Comparison of ENCODE assay signal across 8 cellular contexts in the genomic region with DNA sequence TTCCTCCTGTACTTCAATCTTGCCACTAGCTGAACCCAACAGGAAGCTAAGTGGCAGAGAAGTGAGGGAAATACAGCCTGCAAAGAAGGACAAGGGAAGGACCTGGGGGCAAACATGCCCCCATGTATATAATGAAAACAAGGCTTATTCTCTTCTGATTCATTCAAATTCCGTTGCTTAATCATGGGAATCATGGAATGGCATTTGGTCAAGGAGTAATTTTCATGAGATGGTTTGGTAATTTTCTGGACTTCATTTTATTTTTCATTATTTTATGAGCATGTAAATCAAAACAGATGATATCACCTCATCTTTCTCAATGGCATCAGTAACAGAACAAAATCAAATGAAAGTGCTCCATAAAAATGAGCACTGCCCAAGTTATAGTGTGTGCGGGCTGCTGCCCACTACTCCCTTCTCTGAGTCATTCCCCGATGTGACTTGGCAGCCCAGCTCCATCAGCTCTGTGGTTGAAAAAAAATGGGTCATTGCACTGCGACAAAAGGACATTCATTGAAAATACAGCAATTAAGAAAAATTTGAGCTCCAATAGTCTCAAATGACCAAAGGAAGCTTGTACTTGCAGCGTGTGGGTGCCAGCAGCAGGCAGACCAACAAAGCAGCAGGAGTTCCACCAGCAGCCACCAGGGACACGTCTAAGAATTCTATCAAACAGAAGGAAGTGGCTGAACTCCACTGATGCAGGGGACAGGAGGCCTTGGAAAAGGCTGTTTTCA.
DNase-seq lines count a peak whose midpoint lies in the region; ATAC-seq lines count a peak whose summit lies in the region.

No MANE protein-coding gene starts in this region.

- ATAC-seq in stimulated activated naive CD8-positive, alpha-beta T cell treated with anti-CD3 and anti-CD28 coated beads, Interleukin-15, amount 100 ng/mL, for 72 hours = peak; percentile 62
- ATAC-seq in HG02759 (IDR thresholded peaks at IDR 0.05; ENCODE audit: unreplicated experiment) = no peak
- no peak for ATAC-seq in HG03025 (IDR thresholded peaks at IDR 0.05; ENCODE audit: low FRiP score, unreplicated experiment)

- peak; percentile 5 for DNase-seq in NCI-H748 (lab: John Stamatoyannopoulos, UW; ENCODE audit: unreplicated experiment)
- no peak for DNase-seq in NCI-H748 treated with DMSO at 0.1 percent for 48 hours (lab: John Stamatoyannopoulos, UW)
- DNase-seq in NAMALWA (ENCODE audit: low spot score) = peak; percentile 31
- peak in 49 of 58 donors; percentile 3 to 86 (median 45) for DNase-seq in anterior cingulate cortex (lab: John Stamatoyannopoulos, UW)
- peak; percentile 67 for DNase-seq in iPS-NIHi7 (ENCODE audit: extremely low spot score)
- DNase-seq in stimulated activated naive CD8-positive, alpha-beta T cell treated with anti-CD3 and anti-CD28 coated beads, Interleukin-15, amount 100 ng/mL, for 72 hours = peak; percentile 16 to 27

- H3K9me3 Mint-ChIP-seq in stimulated activated naive CD8-positive, alpha-beta T cell treated with anti-CD3 and anti-CD28 coated beads, Interleukin-15, amount 100 ng/mL, for 72 hours = peaks cover 0 to 5% of the 10 kb centered on the region in 2 donors

- no peaks in the 10 kb centered on the region for H3K27me3 Mint-ChIP-seq in stimulated activated naive CD8-positive, alpha-beta T cell treated with anti-CD3 and anti-CD28 coated beads, Interleukin-15, amount 100 ng/mL, for 72 hours

- no peak overlapping the region for H3K4me3 Mint-ChIP-seq in stimulated activated naive CD8-positive, alpha-beta T cell treated with anti-CD3 and anti-CD28 coated beads, Interleukin-15, amount 100 ng/mL, for 72 hours

- H3K27ac Mint-ChIP-seq in stimulated activated naive CD8-positive, alpha-beta T cell treated with anti-CD3 and anti-CD28 coated beads, Interleukin-15, amount 100 ng/mL, for 72 hours = no peak overlapping the region

- peaks cover 19% of the 10 kb centered on the region for H3K4me1 Mint-ChIP-seq in stimulated activated naive CD8-positive, alpha-beta T cell treated with anti-CD3 and anti-CD28 coated beads, Interleukin-15, amount 100 ng/mL, for 72 hours
